8 cellular contexts compared by ENCODE assay signal in the genomic region with DNA sequence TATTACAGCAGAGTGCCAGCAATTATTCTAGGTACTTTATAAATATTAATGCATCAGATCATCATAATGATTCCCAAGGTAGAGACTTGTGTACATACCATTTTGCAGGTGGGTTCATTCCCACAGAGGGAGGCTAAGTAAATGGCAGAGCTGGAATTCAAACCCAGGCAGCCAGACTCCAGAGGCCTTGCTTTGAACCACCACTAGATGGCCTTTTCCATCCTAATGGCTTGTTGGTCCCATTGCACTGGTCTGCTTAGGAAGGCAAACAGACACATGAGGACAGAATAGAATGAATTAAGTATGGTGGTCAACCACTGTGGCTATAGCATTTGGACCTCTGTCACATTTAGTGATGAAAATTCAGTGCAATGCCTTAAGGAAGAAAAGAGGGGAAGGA.
DNase-seq lines count a peak whose midpoint lies in the region; ATAC-seq, FAIRE-seq and TF ChIP-seq lines count a peak whose summit lies in the region.

No MANE protein-coding gene starts in this region.

- FAIRE-seq in endothelial cell of umbilical vein (lab: Jason Lieb, UNC), result peak; percentile 56

- ATAC-seq in GM21717 (IDR thresholded peaks at IDR 0.05; ENCODE audit: unreplicated experiment) (peak; percentile 74), heart right ventricle (no peak)

- peaks cover 3% of the 10 kb centered on the region for H3K9me1 ChIP-seq in endothelial cell of umbilical vein (replicated peaks; ENCODE audit: control insufficient read depth, extremely low read depth, insufficient read depth, low read length)

- peak; percentile 52 for TF ChIP-seq CTCF in GM10248 (IDR thresholded peaks at IDR 0.05; ENCODE audit: control extremely low read depth, extremely low read depth, low read depth, missing control alignments)
- TF ChIP-seq CTCF in KMS-11 (conservative IDR thresholded peaks at IDR 0.05; ENCODE audit: low read depth, low read length), result peak; percentile 83
- peak; percentile 38 to 47 for TF ChIP-seq CTCF in endothelial cell of umbilical vein (IDR thresholded peaks at IDR 0.05; ENCODE audit: extremely low read depth in 1 of 2, insufficient read depth in 1 of 2, low read depth in 1 of 2, low read length in 2 of 2)
- no peak for TF ChIP-seq CTCF in tibial artery (IDR thresholded peaks at IDR 0.05)
- TF ChIP-seq CTCF in heart right ventricle (IDR thresholded peaks at IDR 0.05), result peak in 1 of 9 donors; percentile 29

- no peak overlapping the region for H3K27ac ChIP-seq in KMS-11
- no peak overlapping the region for H3K27ac ChIP-seq in endothelial cell of umbilical vein (ENCODE audit: insufficient read depth, low read depth, low read length)
- no peak overlapping the region for H3K27ac ChIP-seq in tibial artery
- H3K27ac ChIP-seq in heart right ventricle, result no peak overlapping the region

- intact Hi-C loops in endothelial cell of umbilical vein (cut with micrococcal nuclease), result loop anchor here (1.0 kb wide), 1 partner anchor 133 kb away; no protein-coding TSS in a partner anchor
- intact Hi-C loops in tibial artery (cut with DNase I; ENCODE audit: low total_unique reads), result no loop called here
- intact Hi-C loops in heart right ventricle (cut with DNase I), result no loop called here

- no peaks in the 10 kb centered on the region for H3K9me3 ChIP-seq in endothelial cell of umbilical vein (replicated peaks; ENCODE audit: control insufficient read depth, insufficient read depth, low read length)
- H3K9me3 ChIP-seq in tibial artery, result no peaks in the 10 kb centered on the region
- H3K9me3 ChIP-seq in heart right ventricle, result peaks cover 0 to 6% (median 0%) of the 10 kb centered on the region in 11 donors

- H3K9ac ChIP-seq in KMS-11 (no peak overlapping the region), endothelial cell of umbilical vein (replicated peaks; ENCODE audit: extremely low read depth, insufficient read depth, low read length) (no peak overlapping the region)

- H3K4me1 ChIP-seq in KMS-11 (ENCODE audit: low read depth, poor library complexity, severe bottlenecking) (peaks cover 4% of the 10 kb centered on the region), endothelial cell of umbilical vein (ENCODE audit: control insufficient read depth, extremely low read depth, insufficient read depth, low read length) (no peaks in the 10 kb centered on the region), tibial artery (no peaks in the 10 kb centered on the region), heart right ventricle (no peaks in the 10 kb centered on the region)

- POLR2A ChIA-PET in GM10248 (lab: Yijun Ruan, JAX), result no interaction called here
- POLR2A ChIA-PET in endothelial cell of umbilical vein (lab: Charles Lee), result no interaction called here

- H3K4me3 ChIP-seq in KMS-11 (IDR thresholded peaks at IDR 0.05; ENCODE audit: insufficient read depth, low read depth, low read length) (no peak overlapping the region), endothelial cell of umbilical vein (replicated peaks in 1 of 3; ENCODE audit: insufficient read depth in 1 of 3, low read depth in 1 of 3, low read length in 3 of 3) (no peak overlapping the region), tibial artery (no peak overlapping the region), heart right ventricle (no peak overlapping the region)

- dilution Hi-C loops in endothelial cell of umbilical vein (cut with MboI; ENCODE audit: extremely low pct_ligation_motif_present, low sequenced_read_pairs), result no loop called here

- H3K4me2 ChIP-seq in KMS-11, result no peak overlapping the region
- H3K4me2 ChIP-seq in endothelial cell of umbilical vein (ENCODE audit: insufficient read depth, low read length), result no peak overlapping the region

- H3K27me3 ChIP-seq in KMS-11 (ENCODE audit: insufficient read depth, low read depth) (no peaks in the 10 kb centered on the region), endothelial cell of umbilical vein (ENCODE audit: control insufficient read depth in 2 of 2, insufficient read depth in 2 of 2, low read length in 2 of 2) (no peaks in the 10 kb centered on the region), tibial artery (no peaks in the 10 kb centered on the region), heart right ventricle (no peaks in the 10 kb centered on the region)

- DNase-seq in GM10248 (ENCODE audit: extremely low spot score) (peak; percentile 6), endothelial cell of umbilical vein (ENCODE audit: low read depth, low spot score) (no peak), tibial artery (no peak), heart right ventricle (no peak)
- no peak for DNase-seq in effector CD8-positive, alpha-beta T cell (lab: John Stamatoyannopoulos, UW)
- DNase-seq in activated CD8-positive, alpha-beta memory T cell treated with anti-CD3 and anti-CD28 coated beads, Interleukin-2, amount 50 U/mL, for 4 hours, result no peak

- BruUV-seq in endothelial cell of umbilical vein (replicated peaks; lab: Mats Ljungman, UMichigan), result no TSS peak

- H4K20me1 ChIP-seq in KMS-11 (ENCODE audit: insufficient read depth), result no peaks in the 10 kb centered on the region
- H4K20me1 ChIP-seq in endothelial cell of umbilical vein (replicated peaks; ENCODE audit: control insufficient read depth, extremely low read depth, insufficient read depth, low read length), result no peaks in the 10 kb centered on the region

- CTCF ChIA-PET in GM10248 (lab: Yijun Ruan, JAX), result interaction anchor here (1.0 to 1.6 kb wide), 5 partner anchors 9 to 873 kb away, joined by 3 to 7 read pairs (median 4); no protein-coding TSS in a partner anchor
- CTCF ChIA-PET in endothelial cell of umbilical vein (lab: Charles Lee), result interaction anchor here (1.0 to 1.6 kb wide), 3 partner anchors 12 to 133 kb away, joined by 3 to 5 read pairs (median 4); no protein-coding TSS in a partner anchor

- H2AFZ ChIP-seq in KMS-11 (ENCODE audit: low read depth) (no peak overlapping the region), endothelial cell of umbilical vein (ENCODE audit: low read depth, low read length) (no peak overlapping the region)

- H3K36me3 ChIP-seq in KMS-11 (ENCODE audit: insufficient read depth), result no peaks in the 10 kb centered on the region
- no peaks in the 10 kb centered on the region for H3K36me3 ChIP-seq in endothelial cell of umbilical vein (ENCODE audit: control insufficient read depth in 2 of 2, extremely low read depth in 1 of 2, insufficient read depth in 2 of 2, low read length in 2 of 2)
- H3K36me3 ChIP-seq in tibial artery, result no peaks in the 10 kb centered on the region
- no peaks in the 10 kb centered on the region for H3K36me3 ChIP-seq in heart right ventricle

- no peak for TF ChIP-seq POLR2A in endothelial cell of umbilical vein (IDR thresholded peaks at IDR 0.05; ENCODE audit: low read depth, low read length)

- H3K79me2 ChIP-seq in KMS-11 (ENCODE audit: insufficient read depth, low read depth), result no peaks in the 10 kb centered on the region
- no peaks in the 10 kb centered on the region for H3K79me2 ChIP-seq in endothelial cell of umbilical vein (ENCODE audit: control insufficient read depth, insufficient read depth, low read length)

TF ChIP-seq in endothelial cell of umbilical vein, 7 proteins besides CTCF, POLR2A, EP300 and RAD21:
- TF ChIP-seq EZH2 (IDR thresholded peaks at IDR 0.05; ENCODE audit: borderline replicate concordance, low read depth, low read length, severe bottlenecking) (no peak), FOS (IDR thresholded peaks at IDR 0.05; ENCODE audit: borderline replicate concordance, insufficient read depth, low read length) (no peak), MYC (IDR thresholded peaks at IDR 0.05; ENCODE audit: low read depth, low read length) (no peak), POLR2AphosphoS5 (IDR thresholded peaks at IDR 0.05; ENCODE audit: insufficient read depth, low read depth, low read length) (no peak), JUN (IDR thresholded peaks at IDR 0.05; ENCODE audit: borderline replicate concordance, insufficient read depth, insufficient read length, low read depth) (no peak), GATA2 (IDR thresholded peaks at IDR 0.05; ENCODE audit: insufficient read depth, insufficient read length, low read depth, low read length) (no peak)

Comparison
In these comparisons a context has a peak if more than half of its experiments do, and no peak if none do; other contexts are left out.
1. CTCF ChIP-seq: peak in GM10248 (single experiment), KMS-11 (single experiment) and endothelial cell of umbilical vein (2 of 2); none in tibial artery (0 of 2).